In genomic region chr11:1761857-1762536, GRCh38 we compare ENCODE assay signal across 7 cellular contexts. TPM values are rescaled to one million over a fixed set of nuclear protein-coding genes. Genes with fewer than 3 reads are reported as not detected.
A peak's percentile ranks its signal among the peaks of the same experiment; 100 is the strongest.
DNase-seq lines count a peak whose midpoint lies in the region; ATAC-seq and TF ChIP-seq lines count a peak whose summit lies in the region.

No MANE protein-coding gene starts in this region.

- in situ Hi-C loops in Panc1 (cut with HindIII; ENCODE audit: low pct_unique_long_range_greater_than_20kb, low sequenced_read_pairs), result no loop called here

- H3K4me1 ChIP-seq in Panc1 (ENCODE audit: control insufficient read depth, insufficient read depth, low read length) (peaks cover 74% of the 10 kb centered on the region), mesenchymal stem cell (ENCODE audit: control insufficient read depth, insufficient read depth, low read depth, low read length) (peaks cover 63% of the 10 kb centered on the region), thoracic aorta (ENCODE audit: control insufficient read depth in 1 of 2, low read depth in 2 of 2) (peaks cover 45 to 58% of the 10 kb centered on the region in 2 donors)

- no peak overlapping the region for H2BK5ac ChIP-seq in mesenchymal stem cell (ENCODE audit: low read depth, low read length, poor library complexity, severe bottlenecking)

- CTCF ChIA-PET in Panc1 (lab: Charles Lee), result interaction anchor here (0.5 to 1.0 kb wide), 3 partner anchors 36 to 120 kb away, joined by 3 to 4 read pairs (median 4); no protein-coding TSS in a partner anchor

- H3K23ac ChIP-seq in mesenchymal stem cell (ENCODE audit: low read length in 2 of 2), result no peak overlapping the region

- peak overlapping the region; percentile 85 for H3K9ac ChIP-seq in mesenchymal stem cell (ENCODE audit: low read length)

- peak overlapping the region; percentile 49 for H3K27ac Mint-ChIP-seq in chondrocyte (ENCODE audit: unreplicated experiment)

- H3K4me3 ChIP-seq in Panc1 (ENCODE audit: low read depth in 2 of 2, low read length in 2 of 2) (peak overlapping the region; percentile 88 to 90), mesenchymal stem cell (ENCODE audit: insufficient read depth in 1 of 2, low read depth in 1 of 2, low read length in 2 of 2) (peak overlapping the region in 1 of 2 experiments; percentile 89), thoracic aorta (peak overlapping the region; percentile 89)

- H2BK12ac ChIP-seq in mesenchymal stem cell (ENCODE audit: low read length in 2 of 2), result peak overlapping the region; percentile 18 to 65

- ATAC-seq in Panc1 (no peak), thoracic aorta (ENCODE audit: insufficient number of reproducible peaks, low FRiP score, low read depth) (no peak), HG03460 (IDR thresholded peaks at IDR 0.05; ENCODE audit: unreplicated experiment) (no peak), GM21447 (IDR thresholded peaks at IDR 0.05; ENCODE audit: unreplicated experiment) (no peak)

- WGBS in mesenchymal stem cell, result 87% methylated on average over 12 of the region's 12 CpGs

- intact Hi-C loops in Panc1 (cut with micrococcal nuclease; ENCODE audit: unreplicated experiment), result loop anchor here (5.0 kb wide), 1 partner anchor 70 kb away; the partner anchor contains the start of gene SYT8

- peak overlapping the region; percentile 84 for H3K4me2 ChIP-seq in mesenchymal stem cell (ENCODE audit: low read length, poor library complexity, severe bottlenecking)

- no peak overlapping the region for H2AFZ ChIP-seq in mesenchymal stem cell (ENCODE audit: low read depth, low read length)

- BruUV-seq in Panc1 (replicated peaks; lab: Mats Ljungman, UMichigan), result TSS peak; percentile 67

- peaks cover 5% of the 10 kb centered on the region for H3K36me3 Mint-ChIP-seq in chondrocyte (ENCODE audit: low read depth)

- H3K27me3 Mint-ChIP-seq in chondrocyte (ENCODE audit: low read depth), result no peaks in the 10 kb centered on the region

- peak overlapping the region; percentile 29 for H2BK120ac ChIP-seq in mesenchymal stem cell (ENCODE audit: low read depth, low read length)

- DNase-seq in Panc1 (ENCODE audit: low read depth, low spot score), result no peak
- peak; percentile 88 for DNase-seq in chondrocyte (ENCODE audit: low spot score)
- no peak for DNase-seq in mesenchymal stem cell
- DNase-seq in thoracic aorta (ENCODE audit: low spot score), result no peak
- no peak for DNase-seq in epidermal melanocyte (ENCODE audit: insufficient read length, low spot score)

- H3K18ac ChIP-seq in mesenchymal stem cell (ENCODE audit: low read depth in 1 of 2, low read length in 2 of 2), result peak overlapping the region; percentile 47 to 90

- H2AK5ac ChIP-seq in mesenchymal stem cell (ENCODE audit: low read length, severe bottlenecking), result peak overlapping the region; percentile 49

- TF ChIP-seq CTCF in Panc1 (IDR thresholded peaks at IDR 0.05) (no peak), chondrocyte (IDR thresholded peaks at IDR 0.05) (no peak), thoracic aorta (IDR thresholded peaks at IDR 0.05) (no peak)

- H4K8ac ChIP-seq in mesenchymal stem cell (ENCODE audit: low read length), result peak overlapping the region; percentile 22

- H3K14ac ChIP-seq in mesenchymal stem cell (ENCODE audit: low read length in 2 of 2), result peak overlapping the region in 1 of 2 experiments; percentile 69

- peak overlapping the region; percentile 17 to 41 for H3K4ac ChIP-seq in mesenchymal stem cell (ENCODE audit: low read depth in 1 of 2, low read length in 2 of 2)

- H3K27me3 ChIP-seq in Panc1 (ENCODE audit: control insufficient read depth, insufficient read depth, low read length) (no peaks in the 10 kb centered on the region), mesenchymal stem cell (ENCODE audit: control insufficient read depth in 1 of 2, insufficient read depth in 1 of 2, low read length in 2 of 2) (no peaks in the 10 kb centered on the region), thoracic aorta (replicated peaks; ENCODE audit: insufficient read depth) (no peaks in the 10 kb centered on the region)

- POLR2A ChIA-PET in Panc1 (lab: Charles Lee), result interaction anchor here (0.6 kb wide), 1 partner anchor 28 kb away, joined by 3 read pairs; no protein-coding TSS in a partner anchor

- peak overlapping the region; percentile 94 for H3K27ac ChIP-seq in Panc1 (ENCODE audit: low read length)
- no peak overlapping the region for H3K27ac ChIP-seq in mesenchymal stem cell (ENCODE audit: low read length, poor library complexity, severe bottlenecking)
- peak overlapping the region; percentile 87 to 93 for H3K27ac ChIP-seq in thoracic aorta

- H3K79me1 ChIP-seq in mesenchymal stem cell (replicated peaks; ENCODE audit: low read length, poor library complexity, severe bottlenecking), result peaks cover 39% of the 10 kb centered on the region

- H4K91ac ChIP-seq in mesenchymal stem cell (ENCODE audit: low read length), result peak overlapping the region; percentile 85

- peak overlapping the region; percentile 60 for H2BK15ac ChIP-seq in mesenchymal stem cell (ENCODE audit: low read depth, poor library complexity, severe bottlenecking)

- H3K36me3 ChIP-seq in Panc1 (ENCODE audit: control insufficient read depth, insufficient read depth, low read length), result 0 out of 2 replicates have a peak, but pooled peaks cover 5% of the 10 kb centered on the region
- peaks cover 39 to 50% of the 10 kb centered on the region in 2 experiments for H3K36me3 ChIP-seq in mesenchymal stem cell (ENCODE audit: control insufficient read depth in 1 of 2, insufficient read depth in 2 of 2, low read depth in 1 of 2, low read length in 2 of 2)
- peaks cover 18% of the 10 kb centered on the region for H3K36me3 ChIP-seq in thoracic aorta

- H3K9me3 Mint-ChIP-seq in chondrocyte (ENCODE audit: low read depth), result no peaks in the 10 kb centered on the region

- peak overlapping the region; percentile 74 for H3K4me3 Mint-ChIP-seq in chondrocyte (ENCODE audit: unreplicated experiment)

- peaks cover 60% of the 10 kb centered on the region for H3K4me1 Mint-ChIP-seq in chondrocyte (ENCODE audit: low read depth)

- H3K9me3 ChIP-seq in Panc1 (ENCODE audit: control insufficient read depth, insufficient read depth, low read depth, low read length) (no peaks in the 10 kb centered on the region), mesenchymal stem cell (ENCODE audit: control insufficient read depth, low read length) (no peaks in the 10 kb centered on the region), thoracic aorta (no peaks in the 10 kb centered on the region)

RNA-seq across cellular contexts. Expression of gene CTSD, which starts 1.7 kb away (rescaled TPM):
- 1,813 TPM for total RNA-seq in Panc1 (2021; ENCODE audit: unreplicated experiment)
- polyA plus RNA-seq in Panc1 (2012; ENCODE audit: insufficient read length), result 2,493 TPM
- 935 to 3,230 TPM (median 949 TPM) in 3 replicates for total RNA-seq in chondrocyte
- polyA plus RNA-seq in mesenchymal stem cell (2013, experiment 1 of 2), result 431 TPM
- polyA plus RNA-seq in mesenchymal stem cell (2013, experiment 2 of 2), result 422 TPM
- total RNA-seq in thoracic aorta, result 1,000 to 10,000 TPM in 1 of 2 donors, 100 to 1,000 TPM in 1; 427 to 1,049 TPM

RNA-seq across cellular contexts. Expression of gene IFITM10, which starts 11.6 kb away (rescaled TPM):
- total RNA-seq in Panc1 (2021; ENCODE audit: unreplicated experiment), result 18.0 TPM
- polyA plus RNA-seq in Panc1 (2012; ENCODE audit: insufficient read length), result 8.0 TPM
- total RNA-seq in chondrocyte, result 39.8 to 159 TPM (median 41.2 TPM) in 3 replicates
- polyA plus RNA-seq in mesenchymal stem cell (2013, experiment 1 of 2), result 0.61 TPM
- polyA plus RNA-seq in mesenchymal stem cell (2013, experiment 2 of 2), result 0.53 TPM
- total RNA-seq in thoracic aorta, result 10 to 100 TPM; 27.2 to 28.6 TPM
